ENCODE assay signal across 25 cellular contexts in the genomic region with DNA sequence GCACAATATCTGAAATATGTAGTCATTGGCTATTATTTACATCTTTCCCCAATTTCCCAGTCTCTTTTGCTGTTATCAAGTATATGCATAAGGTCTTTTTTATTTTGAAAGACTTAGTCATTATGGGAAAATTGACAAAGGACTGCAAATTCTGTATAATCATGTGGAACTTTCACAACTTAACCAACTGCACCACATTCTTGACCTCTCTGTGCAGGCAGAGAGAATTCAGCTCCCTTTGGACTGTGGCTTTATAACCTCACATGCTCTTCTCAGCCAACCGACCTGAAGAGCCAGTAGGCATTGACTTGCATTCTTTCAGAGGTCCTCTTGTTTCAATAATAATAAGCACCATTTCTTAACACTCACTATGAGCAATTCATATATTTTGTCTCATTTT.
"Had no signal": no experiment of that assay in that cellular context is flagged by ENCODE, and none has a peak within 500 bp of the region (broad histone marks: within the 10 kb centered on the region; RNA-seq: fewer than 3 reads in every experiment).

No MANE protein-coding gene starts in this region.

- DNase-seq: activated CD4-positive, alpha-beta T cell treated with anti-CD3 and anti-CD28 coated beads for 4 hours; activated CD4-positive, alpha-beta T cell treated with anti-CD3 and anti-CD28 coated beads, Interleukin-2, amount 50 U/mL, for 48 hours; activated CD8-positive, alpha-beta memory T cell treated with anti-CD3 and anti-CD28 coated beads, Interleukin-2, amount 50 U/mL, for 4 hours; activated effector memory CD4-positive, alpha-beta T cell treated with anti-CD3 and anti-CD28 coated beads, Interleukin-2, amount 50 U/mL, for 16 hours; activated naive CD4-positive, alpha-beta T cell treated with anti-CD3 and anti-CD28 coated beads for 36 hours; activated naive CD8-positive, alpha-beta T cell treated with anti-CD3 and anti-CD28 coated beads, Interleukin-2, amount 10 ng/mL, durations not matched to agents 7 days and 5 days; activated T-cell treated with anti-CD3 and anti-CD28 coated beads, Interleukin-2, amount 50 U/mL, for 1 hour; amygdala; dermis blood vessel endothelial cell; effector CD4-positive, alpha-beta T cell; foreskin melanocyte; left cardiac atrium; left ventricle myocardium superior; mucosa of descending colon; posterior cingulate gyrus; right lobe of liver; stimulated activated CD4-positive, alpha-beta T cell treated with anti-CD3 and anti-CD28 coated beads, Interleukin-12 subunit alpha, Interleukin-12 subunit beta, amount 100 ng/mL, for 4 hours; stimulated activated CD4-positive, alpha-beta T cell treated with anti-CD3 and anti-CD28 coated beads, Interleukin-4, amount 100 ng/mL, for 1 hour; stimulated activated naive CD8-positive, alpha-beta T cell treated with anti-CD3 and anti-CD28 coated beads, Interleukin-15, Interleukin-2, amounts not matched to agents 100 U/mL and 50 U/mL, for 24 hours; SW 1271; T-helper 9 cell; testis had no signal

- H3K9me3 ChIP-seq: mucosa of descending colon, right lobe of liver, testis, vagina had no signal

- ATAC-seq: left cardiac atrium; left ventricle myocardium superior; mucosa of descending colon; right lobe of liver; stimulated activated naive CD8-positive, alpha-beta T cell treated with anti-CD3 and anti-CD28 coated beads, Interleukin-15, Interleukin-2, amounts not matched to agents 100 U/mL and 50 U/mL, for 24 hours had no signal

- H3K27me3 ChIP-seq: right lobe of liver, testis, vagina had no signal

- H3K27ac ChIP-seq: right lobe of liver, skin epidermis, testis, vagina, VCaP had no signal

- H3K4me1 ChIP-seq: right lobe of liver, testis, vagina had no signal

- H3K36me3 ChIP-seq: right lobe of liver, vagina had no signal

- H3K4me3 ChIP-seq: mucosa of descending colon, right lobe of liver, skin epidermis, testis, vagina had no signal
